Comparison of ENCODE assay signal across 7 cellular contexts in the genomic region with DNA sequence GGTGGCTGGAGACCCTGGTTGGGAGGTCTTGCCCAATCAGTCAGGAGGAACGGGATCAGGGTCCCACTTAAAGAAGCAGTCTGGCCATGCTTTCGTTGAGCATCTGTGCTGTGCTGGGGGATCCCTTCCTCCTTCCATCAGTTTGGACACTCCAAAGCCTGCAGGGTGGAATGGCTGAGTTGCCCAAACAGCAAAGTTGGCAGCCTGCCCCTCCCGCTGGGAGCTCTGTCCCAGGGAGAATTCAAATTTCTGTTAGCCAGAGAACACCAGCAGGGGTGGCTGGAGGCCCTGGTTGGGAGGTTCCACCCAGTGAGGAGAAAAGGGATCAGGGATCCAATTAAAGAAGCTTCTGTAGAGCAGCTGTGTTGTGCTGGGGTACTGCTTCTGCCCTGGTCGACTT.
"Had no signal": no experiment of that assay in that cellular context is flagged by ENCODE, and none has a peak within 500 bp of the region (broad histone marks: within the 10 kb centered on the region; RNA-seq: fewer than 3 reads in every experiment).

No MANE protein-coding gene starts in this region.

- ATAC-seq: GM23338 had no signal

- H3K4me3 Mint-ChIP-seq: GM23338, H9 had no signal

- H3K4me3 ChIP-seq: GM23338 had no signal

- H3K27ac Mint-ChIP-seq: GM23338, H9 had no signal

- H3K4me2 ChIP-seq: GM23338 had no signal

- H3K9me3 Mint-ChIP-seq: GM23338, H9 had no signal

- DNase-seq: H9, HCEC 1CT, IMR-90 had no signal

- FAIRE-seq: H1, H54, HTR-8/SVneo had no signal

- H2AFZ ChIP-seq: GM23338 had no signal

- H3K4me1 Mint-ChIP-seq: H9 had no signal
